ENCODE assay signal across 8 cellular contexts in genomic region chr19:56314584-56315075, GRCh38. TPM values are rescaled to one million over a fixed set of nuclear protein-coding genes. Genes with fewer than 3 reads are reported as not detected.
A peak's percentile ranks its signal among the peaks of the same experiment; 100 is the strongest.
DNase-seq lines count a peak whose midpoint lies in the region; ATAC-seq and TF ChIP-seq lines count a peak whose summit lies in the region.

TSS of gene ZSCAN5A (minus strand) at chr19:56314839. CDS start at chr19:56225046, 89,793 bp downstream.

- H3K27me3 Mint-ChIP-seq in natural killer cell treated with Interleukin-12 subunit alpha and Interleukin-12 subunit beta and Interleukin-15 and Interleukin-18, amount 100 ng/mL, for 72 hours, result no peaks in the 10 kb centered on the region

- H3K36me3 Mint-ChIP-seq in natural killer cell treated with Interleukin-12 subunit alpha and Interleukin-12 subunit beta and Interleukin-15 and Interleukin-18, amount 100 ng/mL, for 72 hours, result no peaks in the 10 kb centered on the region

- H3K4me1 ChIP-seq in HAP-1, result peaks cover 11% of the 10 kb centered on the region

- H3K27me3 ChIP-seq in HAP-1 (ENCODE audit: low read depth) (no peaks in the 10 kb centered on the region), MG63 (peaks cover 2% of the 10 kb centered on the region; the same call in 1 of the 2 replicates)

- no peaks in the 10 kb centered on the region for H3K9me3 ChIP-seq in HAP-1
- H3K9me3 ChIP-seq in MG63, result no peaks in the 10 kb centered on the region

- H3K4me3 Mint-ChIP-seq in natural killer cell treated with Interleukin-12 subunit alpha and Interleukin-12 subunit beta and Interleukin-15 and Interleukin-18, amount 100 ng/mL, for 72 hours, result peak within 1 kb of the TSS; percentile 89

- peaks cover 2% of the 10 kb centered on the region for H3K9me3 Mint-ChIP-seq in natural killer cell treated with Interleukin-12 subunit alpha and Interleukin-12 subunit beta and Interleukin-15 and Interleukin-18, amount 100 ng/mL, for 72 hours

- H3K4me3 ChIP-seq in HAP-1 (peak within 1 kb of the TSS; percentile 61), MG63 (peak within 1 kb of the TSS; percentile 98), fibroblast of pulmonary artery (replicated peaks; ENCODE audit: low read depth, low read length) (peak within 1 kb of the TSS; percentile 94)

- peak within 1 kb of the TSS; percentile 97 for H3K27ac Mint-ChIP-seq in natural killer cell treated with Interleukin-12 subunit alpha and Interleukin-12 subunit beta and Interleukin-15 and Interleukin-18, amount 100 ng/mL, for 72 hours

- in situ Hi-C loops in G401 (cut with HindIII; ENCODE audit: low sequenced_read_pairs), result no loop called here
- in situ Hi-C loops in HAP-1 (cut with MboI; ENCODE audit: low sequenced_read_pairs), result no loop called here

- peak; percentile 89 to 92 for ATAC-seq in natural killer cell treated with Interleukin-12 subunit alpha and Interleukin-12 subunit beta and Interleukin-15 and Interleukin-18, amount 100 ng/mL, for 72 hours

- peaks cover 16 to 19% of the 10 kb centered on the region in 2 donors for H3K4me1 Mint-ChIP-seq in natural killer cell treated with Interleukin-12 subunit alpha and Interleukin-12 subunit beta and Interleukin-15 and Interleukin-18, amount 100 ng/mL, for 72 hours (ENCODE audit: low read depth in 2 of 2)

- TF ChIP-seq CTCF in fibroblast of pulmonary artery (IDR thresholded peaks at IDR 0.05; ENCODE audit: low read length, missing control alignments), result no peak

- H3K36me3 ChIP-seq in HAP-1 (replicated peaks), result peaks cover 13% of the 10 kb centered on the region
- peaks cover 15% of the 10 kb centered on the region for H3K36me3 ChIP-seq in MG63

- DNase-seq in G401 (ENCODE audit: low spot score), result peak; percentile 98
- DNase-seq in HAP-1 (ENCODE audit: low spot score in 2 of 2), result peak; percentile 69 to 94
- peak; percentile 97 for DNase-seq in MG63
- peak; percentile 90 to 92 for DNase-seq in SHP77 (lab: John Stamatoyannopoulos, UW)
- peak; percentile 95 for DNase-seq in activated effector memory CD4-positive, alpha-beta T cell treated with Interleukin-2 at 50 U/mL for 16 hours
- DNase-seq in fibroblast of pulmonary artery (ENCODE audit: low read depth), result peak; percentile 95
- peak; percentile 97 for DNase-seq in natural killer cell treated with Interleukin-12 subunit alpha and Interleukin-12 subunit beta and Interleukin-15 and Interleukin-18, amount 100 ng/mL, for 72 hours (ENCODE audit: low spot score)
- peak; percentile 99 for DNase-seq in stimulated activated naive CD4-positive, alpha-beta T cell treated with Interleukin-2 at 50 U/mL for 16 hours (lab: John Stamatoyannopoulos, UW)

RNA-seq across cellular contexts. Expression of gene ZSCAN5A, which starts in this region (rescaled TPM):
- 12.1 and 17.6 TPM in 2 replicates for total RNA-seq in G401 (2014; rRNA removed; shearing (Covaris generic))
- total RNA-seq in MG63 (2014; rRNA removed; shearing (Covaris generic); ENCODE audit: low replicate concordance), result 1.7 and 5.7 TPM in 2 replicates
- 10 to 100 TPM in 1 of 2 donors, 1 to 10 TPM in 1; 9.9 to 16.8 TPM for total RNA-seq in natural killer cell treated with Interleukin-12 subunit alpha and Interleukin-12 subunit beta and Interleukin-15 and Interleukin-18, amount 100 ng/mL, for 72 hours

Comparison
In these comparisons a context has a peak if more than half of its experiments do, and no peak if none do; other contexts are left out.
1. Peak in every context shown above with its lines: DNase-seq, ATAC-seq and H3K4me3 ChIP-seq.